ENCODE assay signal across 8 cellular contexts in the genomic region with DNA sequence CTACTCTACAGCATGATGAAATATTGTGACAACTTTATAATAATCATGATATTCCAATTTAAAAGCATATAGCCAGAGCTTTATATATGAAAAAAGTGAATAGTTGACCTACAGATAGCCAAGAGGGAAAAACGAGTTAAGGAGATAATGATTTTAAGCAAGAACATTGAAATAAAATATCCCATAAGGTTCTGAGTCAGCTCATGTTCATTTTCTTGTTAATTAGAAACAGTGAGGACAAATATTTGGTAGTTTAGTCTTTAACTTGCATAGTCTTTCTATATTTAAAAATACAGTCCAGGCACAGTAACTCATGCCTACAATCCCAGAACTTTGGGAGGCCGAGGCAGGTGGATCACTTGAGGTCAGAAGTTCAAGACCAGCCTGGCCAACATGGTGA. TPM values are rescaled to one million over a fixed set of nuclear protein-coding genes. Genes with fewer than 3 reads are reported as not detected.
"Had no signal": no experiment of that assay in that cellular context is flagged by ENCODE, and none has a peak within 500 bp of the region (broad histone marks: within the 10 kb centered on the region; RNA-seq: fewer than 3 reads in every experiment).

No MANE protein-coding gene starts in this region.

- ATAC-seq: GM23338, HepG2 had no signal

- DNase-seq: H9, HCEC 1CT, KBM-7 had no signal

- H3K4me3 ChIP-seq: GM23338 had no signal

- H3K4me2 ChIP-seq: GM23338 had no signal

- H3K27ac ChIP-seq: HL-60 had no signal

RNA-seq across cellular contexts. Expression of a gene that starts 55.8 kb away (rescaled TPM):
- total RNA-seq: HepG2, HT1080 had no signal
- polyA plus RNA-seq: HepG2, IgD-negative memory B cell had no signal
